In genomic region chr10:80158598-80159127, GRCh38 we compare ENCODE assay signal across 8 cellular contexts. TPM values are rescaled to one million over a fixed set of nuclear protein-coding genes. Genes with fewer than 3 reads are reported as not detected.
DNase-seq lines count a peak whose midpoint lies in the region; ATAC-seq and TF ChIP-seq lines count a peak whose summit lies in the region.

No MANE protein-coding gene starts in this region.

- DNase-seq in BE2C, result peak; percentile 86
- DNase-seq in LoVo (ENCODE audit: low spot score), result peak; percentile 74
- DNase-seq in adipocyte (ENCODE audit: low read depth), result peak; percentile 98
- peak; percentile 93 for DNase-seq in left cardiac atrium
- DNase-seq in skeletal muscle cell (ENCODE audit: low read depth), result peak; percentile 98
- DNase-seq in activated CD4-positive, CD25-positive, alpha-beta regulatory T cell treated with anti-CD3 and anti-CD28 coated beads, Interleukin-2, amount 50 U/mL, for 72 hours, result no peak
- DNase-seq in activated CD4-positive, alpha-beta T cell treated with anti-CD3 and anti-CD28 coated beads for 48 hours, result no peak

- H3K4me3 ChIP-seq in BE2C (ENCODE audit: low read depth, low read length) (peak overlapping the region; percentile 26), adipocyte (ENCODE audit: low read length) (peak overlapping the region; percentile 2), skeletal muscle cell (ENCODE audit: low read depth, low read length) (no peak overlapping the region)

- H3K27me3 ChIP-seq in BE2C (no peaks in the 10 kb centered on the region), adipocyte (replicated peaks; ENCODE audit: control insufficient read depth, insufficient read depth, low read length) (no peaks in the 10 kb centered on the region)

- H3K9me3 ChIP-seq in BE2C (no peaks in the 10 kb centered on the region), adipocyte (ENCODE audit: control insufficient read depth, low read length) (no peaks in the 10 kb centered on the region)

- peak overlapping the region; percentile 75 for H3K9ac ChIP-seq in adipocyte (ENCODE audit: low read length)

- intact Hi-C loops in left cardiac atrium (cut with DNase I), result loop anchor here (5.0 kb wide), 2 partner anchors 44 to 49 kb away; partner anchors contain the start of gene ANXA11 (in 1 of the 2)

- ATAC-seq in left cardiac atrium (peak; percentile 93 to 95), GM19395 (IDR thresholded peaks at IDR 0.05; ENCODE audit: unreplicated experiment) (no peak)

- H3K36me3 ChIP-seq in BE2C (no peaks in the 10 kb centered on the region), adipocyte (ENCODE audit: control insufficient read depth, insufficient read depth, low read length, severe bottlenecking) (peaks cover 78% of the 10 kb centered on the region)

- TF ChIP-seq CTCF in BE2C (IDR thresholded peaks at IDR 0.05; ENCODE audit: low read depth, low read length), result no peak

- peaks cover 16% of the 10 kb centered on the region for H3K4me1 ChIP-seq in BE2C
- peaks cover 76% of the 10 kb centered on the region for H3K4me1 ChIP-seq in adipocyte (ENCODE audit: control insufficient read depth, insufficient read depth, low read length)

RNA-seq across cellular contexts. Expression of gene PLAC9, which starts 26.1 kb away (rescaled TPM):
- polyA plus RNA-seq in BE2C (2012; ENCODE audit: insufficient read depth, insufficient read length, low read depth), result not detected
- total RNA-seq in left cardiac atrium, result 10 to 100 TPM; 60.9 to 97.9 TPM

RNA-seq across cellular contexts. Expression of gene ANXA11, which starts 46.7 kb away (rescaled TPM):
- polyA plus RNA-seq in BE2C (2012; ENCODE audit: insufficient read depth, insufficient read length, low read depth), result 26.7 TPM
- 100 to 1,000 TPM; 327 to 413 TPM for total RNA-seq in left cardiac atrium

Comparison
In these comparisons a context has a peak if more than half of its experiments do, and no peak if none do; other contexts are left out.
1. DNase-seq: peak in BE2C (single experiment), LoVo (single experiment), adipocyte (single experiment), left cardiac atrium (single experiment) and skeletal muscle cell (single experiment); none in activated CD4-positive, CD25-positive, alpha-beta regulatory T cell treated with anti-CD3 and anti-CD28 coated beads, Interleukin-2, amount 50 U/mL, for 72 hours (single experiment) and activated CD4-positive, alpha-beta T cell treated with anti-CD3 and anti-CD28 coated beads for 48 hours (single experiment).